In the genomic region with DNA sequence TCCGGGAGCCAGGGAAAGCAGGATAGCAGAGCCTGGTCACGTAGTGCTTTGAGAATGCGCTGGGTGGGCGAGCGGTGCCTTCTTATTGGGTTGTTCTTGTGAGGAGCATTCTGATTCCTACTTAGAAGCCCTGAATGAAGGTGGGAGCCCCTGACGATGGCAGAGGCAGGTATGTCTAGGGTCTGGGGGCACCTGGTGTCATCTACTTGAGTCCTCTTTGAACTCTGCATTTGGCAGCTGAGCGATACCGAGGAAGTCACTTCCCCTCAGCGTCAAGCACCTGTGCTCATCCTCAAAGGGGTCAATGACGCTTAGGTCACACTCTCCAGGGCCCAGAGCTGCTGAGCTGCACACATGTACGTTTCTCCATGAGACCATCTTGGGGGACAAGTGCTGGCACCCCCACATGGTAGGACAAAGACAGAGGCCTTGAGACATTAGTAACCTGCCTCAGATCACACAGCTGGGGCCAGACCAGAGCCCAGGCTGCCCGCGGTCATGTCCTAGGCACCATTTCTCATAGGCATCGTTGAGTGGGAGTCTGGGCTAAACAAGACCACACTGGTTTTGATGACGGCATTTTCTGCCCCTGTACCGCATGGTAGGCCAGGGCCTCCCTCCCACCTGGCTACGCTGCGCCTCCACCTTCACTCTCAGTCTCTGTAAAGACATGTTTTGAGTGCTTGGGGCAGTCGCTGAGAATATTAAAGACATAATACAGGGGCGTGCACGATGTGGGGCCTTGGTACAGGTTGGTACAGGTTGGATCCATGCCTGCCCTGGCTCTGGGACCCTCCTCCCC, we compare ENCODE assay signal across 21 cellular contexts.
A peak's percentile ranks its signal among the peaks of the same experiment; 100 is the strongest.
DNase-seq lines count a peak whose midpoint lies in the region; ATAC-seq, FAIRE-seq and TF ChIP-seq lines count a peak whose summit lies in the region.
"Had no signal": no experiment of that assay in that cellular context is flagged by ENCODE, and none has a peak within 500 bp of the region (broad histone marks: within the 10 kb centered on the region; RNA-seq: fewer than 3 reads in every experiment).

No MANE protein-coding gene starts in this region.

- no peak for TF ChIP-seq CTCF in dorsolateral prefrontal cortex (IDR thresholded peaks at IDR 0.05 in 54 of 56, conservative IDR thresholded peaks at IDR 0.05 in 2 of 56; ENCODE audit: low read depth in 1 of 56, partially characterized antibody in 56 of 56)
- no peak for TF ChIP-seq CTCF in mucosa of descending colon (IDR thresholded peaks at IDR 0.05)
- TF ChIP-seq CTCF in upper lobe of right lung (IDR thresholded peaks at IDR 0.05), result no peak

- H3K36me3 ChIP-seq in mucosa of descending colon (ENCODE audit: low read depth) (no peaks in the 10 kb centered on the region), upper lobe of right lung (no peaks in the 10 kb centered on the region)

- H3K9me3 ChIP-seq in right cardiac atrium (ENCODE audit: control insufficient read depth, low read length), result no peaks in the 10 kb centered on the region
- no peaks in the 10 kb centered on the region for H3K9me3 ChIP-seq in mucosa of descending colon
- H3K9me3 ChIP-seq in upper lobe of right lung, result no peaks in the 10 kb centered on the region

- WGBS in right cardiac atrium, result 92% methylated on average over 21 of the region's 21 CpGs

- no peak overlapping the region for H3K27ac ChIP-seq in right cardiac atrium (ENCODE audit: low read length)
- no peak overlapping the region for H3K27ac ChIP-seq in dorsolateral prefrontal cortex
- no peak overlapping the region for H3K27ac ChIP-seq in upper lobe of right lung
- H3K27ac ChIP-seq: KMS-11 had no signal

- H3K4me3 ChIP-seq in right cardiac atrium (ENCODE audit: low read length) (no peak overlapping the region), dorsolateral prefrontal cortex (no peak overlapping the region), mucosa of descending colon (no peak overlapping the region), upper lobe of right lung (no peak overlapping the region)

- H3K27me3 ChIP-seq in right cardiac atrium (ENCODE audit: control insufficient read depth, insufficient read depth) (no peaks in the 10 kb centered on the region), dorsolateral prefrontal cortex (no peaks in the 10 kb centered on the region), upper lobe of right lung (no peaks in the 10 kb centered on the region)

- no peak for FAIRE-seq in frontal cortex (lab: Jason Lieb, UNC)
- FAIRE-seq: GM12891, GM18507, HepG2 had no signal

- H3K4me1 ChIP-seq in right cardiac atrium (ENCODE audit: control insufficient read depth, insufficient read depth, low read length) (no peaks in the 10 kb centered on the region), mucosa of descending colon (ENCODE audit: low read depth) (peaks cover 9% of the 10 kb centered on the region), upper lobe of right lung (peaks cover 22% of the 10 kb centered on the region)

- DNase-seq in cardiac septum (ENCODE audit: low spot score) (peak; percentile 56), right cardiac atrium (no peak), dorsolateral prefrontal cortex (peak in 7 of 10 donors; percentile 1 to 35 (median 21)), mucosa of descending colon (peak in 2 of 3 donors; percentile 16 to 27), upper lobe of right lung (peak; percentile 51), NCI-H82 (lab: John Stamatoyannopoulos, UW) (no peak), frontal cortex (ENCODE audit: low spot score in 2 of 2) (no peak)
- DNase-seq: ACHN, AML-193, COR-L47, GF-D8, GOT3, HFFc6, MM.1S, NCI-H1092 treated with DMSO at 0.1 percent for 48 hours, NCI-H1694, NCI-H510A treated with DMSO at 0.1 percent for 48 hours had no signal

- intact Hi-C loops in cardiac septum (cut with DNase I) (loop anchor here (5.0 to 10.0 kb wide), 4 partner anchors 107 to 665 kb away; a partner anchor contains a TSS), right cardiac atrium (cut with DNase I) (loop anchor here (5.0 to 10.0 kb wide), 3 partner anchors 295 to 302 kb away; no protein-coding TSS in a partner anchor), dorsolateral prefrontal cortex (cut with DNase I) (loop anchor here (5.0 to 10.0 kb wide), 6 partner anchors 82 to 725 kb away; a partner anchor contains a TSS), mucosa of descending colon (cut with DNase I, micrococcal nuclease) (loop anchor here in 1 of 2 donors (10.0 kb wide), 1 partner anchor 105 kb away; no protein-coding TSS in a partner anchor), upper lobe of right lung (cut with DNase I) (no loop called here)

- ATAC-seq in right cardiac atrium (no peak), mucosa of descending colon (no peak), upper lobe of right lung (no peak)
- ATAC-seq: HepG2 had no signal

Comparison
In these comparisons a context has a peak if more than half of its experiments do, and no peak if none do; other contexts are left out.
1. DNase-seq: peak in cardiac septum (single experiment), dorsolateral prefrontal cortex (7 of 10), mucosa of descending colon (2 of 3) and upper lobe of right lung (single experiment); none in right cardiac atrium (0 of 3), NCI-H82 (single experiment) and frontal cortex (0 of 2).